Comparison of ENCODE assay signal across 11 cellular contexts in the genomic region with DNA sequence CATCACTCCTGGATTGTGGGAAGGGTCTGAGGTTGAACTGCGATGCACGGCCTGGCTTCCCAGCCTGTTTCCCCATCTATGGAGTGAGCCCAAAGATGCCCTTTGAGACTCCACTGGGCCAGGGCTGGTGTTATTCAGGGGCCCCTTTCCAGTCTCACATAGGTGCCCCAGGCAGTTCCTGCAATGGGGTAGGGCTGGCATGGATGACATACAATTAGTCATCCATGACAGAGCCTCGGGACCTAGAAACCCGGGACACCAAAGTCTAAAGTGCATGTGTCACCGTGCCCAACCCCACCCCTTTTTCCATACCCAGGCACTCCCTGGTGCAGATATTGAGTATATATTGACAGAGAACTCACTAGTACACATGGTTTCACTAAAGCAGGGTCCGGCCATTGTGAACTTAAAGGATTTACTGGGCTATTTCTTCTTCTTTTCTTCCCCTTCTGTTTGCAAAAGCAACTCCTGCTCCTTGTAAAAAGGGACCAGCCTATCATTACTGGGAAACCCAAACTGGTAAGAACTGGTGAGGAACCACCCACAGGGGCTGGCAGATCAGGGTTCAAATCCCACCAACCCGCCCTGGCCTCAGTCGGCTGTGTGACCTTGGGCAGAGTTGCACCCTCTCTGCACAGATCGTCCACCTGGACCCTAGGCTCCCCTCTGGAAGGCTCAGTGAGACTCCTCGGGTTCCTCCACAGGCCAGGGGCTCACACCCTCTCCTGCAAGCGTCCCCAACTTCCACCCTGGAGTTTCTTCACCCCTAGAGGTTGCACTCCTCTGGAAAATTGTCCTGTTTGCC. TPM values are rescaled to one million over a fixed set of nuclear protein-coding genes. Genes with fewer than 3 reads are reported as not detected.
A peak's percentile ranks its signal among the peaks of the same experiment; 100 is the strongest.
DNase-seq lines count a peak whose midpoint lies in the region; ATAC-seq, FAIRE-seq and TF ChIP-seq lines count a peak whose summit lies in the region.
"Had no signal": no experiment of that assay in that cellular context is flagged by ENCODE, and none has a peak within 500 bp of the region (broad histone marks: within the 10 kb centered on the region; RNA-seq: fewer than 3 reads in every experiment).

No MANE protein-coding gene starts in this region.

- no peaks in the 10 kb centered on the region for H3K9me3 ChIP-seq in CD4-positive, alpha-beta T cell (ENCODE audit: control insufficient read depth, low read length)
- no peaks in the 10 kb centered on the region for H3K9me3 ChIP-seq in MG63
- H3K9me3 ChIP-seq in small intestine (ENCODE audit: control insufficient read depth, low read depth): no peaks in the 10 kb centered on the region

- DNase-seq in CD4-positive, alpha-beta T cell: no peak
- DNase-seq in MG63: peak; percentile 71
- DNase-seq in activated naive CD8-positive, alpha-beta T cell treated with anti-CD3 and anti-CD28 coated beads, Interleukin-2, amount 50 U/mL, for 24 hours: peak; percentile 71
- peak; percentile 98 for DNase-seq in small intestine
- no peak for DNase-seq in T-helper 1 cell
- DNase-seq: KBM-7 had no signal

- POLR2A ChIA-PET in CD4-positive, alpha-beta T cell (lab: Charles Lee): interaction anchor here (0.8 to 1.2 kb wide), 3 partner anchors 26 to 62 kb away, joined by 3 read pairs; partner anchors contain the start of genes JAK3 and RPL18A

- no peak for TF ChIP-seq CTCF in CD4-positive, alpha-beta T cell (IDR thresholded peaks at IDR 0.05)

- no peak overlapping the region for H3K4me3 ChIP-seq in MG63
- peak overlapping the region in 1 of 2 donors; percentile 88 for H3K4me3 ChIP-seq in small intestine (ENCODE audit: low read depth in 1 of 2, low read length in 2 of 2)

- FAIRE-seq in small intestine (lab: Jason Lieb, UNC): no peak

- H3K27ac ChIP-seq in CD4-positive, alpha-beta T cell (ENCODE audit: low read depth, low read length): no peak overlapping the region
- peak overlapping the region; percentile 96 to 97 for H3K27ac ChIP-seq in small intestine (ENCODE audit: low read depth in 1 of 2, low read length in 1 of 2)

- H3K4me1 Mint-ChIP-seq in CD4-positive, alpha-beta T cell (ENCODE audit: low read depth): peaks cover 63% of the 10 kb centered on the region
- peaks cover 42% of the 10 kb centered on the region for H3K4me1 Mint-ChIP-seq in activated naive CD8-positive, alpha-beta T cell treated with anti-CD3 and anti-CD28 coated beads, Interleukin-2, amount 50 U/mL, for 24 hours

- H3K27me3 Mint-ChIP-seq in CD4-positive, alpha-beta T cell: no peaks in the 10 kb centered on the region
- peaks cover 15% of the 10 kb centered on the region for H3K27me3 Mint-ChIP-seq in activated naive CD8-positive, alpha-beta T cell treated with anti-CD3 and anti-CD28 coated beads, Interleukin-2, amount 50 U/mL, for 24 hours

- intact Hi-C loops in CD4-positive, alpha-beta T cell (cut with DNase I, micrococcal nuclease): no loop called here

- H3K27me3 ChIP-seq in CD4-positive, alpha-beta T cell (ENCODE audit: control insufficient read depth, insufficient read depth, low read length): no peaks in the 10 kb centered on the region
- peaks cover 21% of the 10 kb centered on the region for H3K27me3 ChIP-seq in MG63
- peaks cover 0 to 3% of the 10 kb centered on the region in 2 donors for H3K27me3 ChIP-seq in small intestine (ENCODE audit: control insufficient read depth in 2 of 2, insufficient read depth in 2 of 2, low read length in 2 of 2)

- H3K36me3 ChIP-seq in MG63 (no peaks in the 10 kb centered on the region), small intestine (ENCODE audit: control insufficient read depth in 2 of 2, insufficient read depth in 2 of 2, low read length in 2 of 2) (peaks cover 0 to 3% of the 10 kb centered on the region in 2 donors)

- CTCF ChIA-PET in CD4-positive, alpha-beta T cell (lab: Charles Lee): interaction anchor here (2.0 kb wide), 1 partner anchor 62 kb away, joined by 9 read pairs; the partner anchor contains the start of gene RPL18A

- H3K9me3 Mint-ChIP-seq in CD4-positive, alpha-beta T cell: no peaks in the 10 kb centered on the region
- H3K9me3 Mint-ChIP-seq in activated naive CD8-positive, alpha-beta T cell treated with anti-CD3 and anti-CD28 coated beads, Interleukin-2, amount 50 U/mL, for 24 hours: no peaks in the 10 kb centered on the region

- peaks cover 0 to 6% of the 10 kb centered on the region in 2 donors for H3K4me1 ChIP-seq in small intestine (ENCODE audit: control insufficient read depth in 2 of 2, insufficient read depth in 1 of 2, low read depth in 1 of 2, low read length in 1 of 2)

- 16 to 47% (median 30%) methylated on average over 11 of the region's 11 CpGs for WGBS in small intestine, 3 donors

- H3K36me3 Mint-ChIP-seq in CD4-positive, alpha-beta T cell (ENCODE audit: low read depth): no peaks in the 10 kb centered on the region
- H3K36me3 Mint-ChIP-seq in activated naive CD8-positive, alpha-beta T cell treated with anti-CD3 and anti-CD28 coated beads, Interleukin-2, amount 50 U/mL, for 24 hours (ENCODE audit: low read depth): no peaks in the 10 kb centered on the region

- peak overlapping the region; percentile 51 for H3K27ac Mint-ChIP-seq in CD4-positive, alpha-beta T cell
- peak overlapping the region; percentile 69 for H3K27ac Mint-ChIP-seq in activated naive CD8-positive, alpha-beta T cell treated with anti-CD3 and anti-CD28 coated beads, Interleukin-2, amount 50 U/mL, for 24 hours

- ATAC-seq in CD4-positive, alpha-beta T cell (ENCODE audit: poor library complexity): no peak
- ATAC-seq in activated naive CD8-positive, alpha-beta T cell treated with anti-CD3 and anti-CD28 coated beads, Interleukin-2, amount 50 U/mL, for 24 hours: peak; percentile 99
- ATAC-seq in HG03442 (IDR thresholded peaks at IDR 0.05; ENCODE audit: unreplicated experiment) (no peak), HG03342 (IDR thresholded peaks at IDR 0.05; ENCODE audit: unreplicated experiment) (no peak), GM21825 (IDR thresholded peaks at IDR 0.05; ENCODE audit: unreplicated experiment) (no peak)

- no peak overlapping the region for H3K4me3 Mint-ChIP-seq in CD4-positive, alpha-beta T cell
- no peak overlapping the region for H3K4me3 Mint-ChIP-seq in activated naive CD8-positive, alpha-beta T cell treated with anti-CD3 and anti-CD28 coated beads, Interleukin-2, amount 50 U/mL, for 24 hours

RNA-seq across cellular contexts. Expression of gene B3GNT3, which starts 2.7 kb away (rescaled TPM):
- total RNA-seq in CD4-positive, alpha-beta T cell: under 1 TPM; 0.39 to 0.52 TPM
- not detected in 2 replicates for total RNA-seq in MG63 (2014; rRNA removed; shearing (Covaris generic); ENCODE audit: low replicate concordance)
- polyA plus RNA-seq in small intestine: 10 to 100 TPM; 32.0 to 45.2 (median 37.3) TPM
- total RNA-seq: cardiac septum, SK-MEL-5 had no signal

RNA-seq across cellular contexts. Expression of gene INSL3, which starts 23.7 kb away (rescaled TPM):
- 1 to 10 TPM; 7.2 to 7.6 TPM for total RNA-seq in CD4-positive, alpha-beta T cell
- not detected in 2 replicates for total RNA-seq in MG63 (2014; rRNA removed; shearing (Covaris generic); ENCODE audit: low replicate concordance)
- polyA plus RNA-seq in small intestine: under 1 TPM in 1 of 3 donors, not detected in 2; 0.13 TPM
- total RNA-seq: cardiac septum, SK-MEL-5 had no signal

RNA-seq across cellular contexts. Expression of gene FCHO1, which starts 46.3 kb away (rescaled TPM):
- total RNA-seq in CD4-positive, alpha-beta T cell: 10 to 100 TPM; 40.7 to 43.1 TPM
- 0.82 TPM in 1 of 2 replicates, not detected in the other for total RNA-seq in MG63 (2014; rRNA removed; shearing (Covaris generic); ENCODE audit: low replicate concordance)
- 1 to 10 TPM; 1.4 to 3.1 (median 2.4) TPM for polyA plus RNA-seq in small intestine

RNA-seq across cellular contexts. Expression of gene JAK3, which starts 50.2 kb away (rescaled TPM):
- total RNA-seq in CD4-positive, alpha-beta T cell: 100 to 1,000 TPM; 120 to 121 TPM
- not detected in 2 replicates for total RNA-seq in MG63 (2014; rRNA removed; shearing (Covaris generic); ENCODE audit: low replicate concordance)
- 1 to 10 TPM in 2 of 3 donors, under 1 TPM in 1; 0.67 to 2.6 (median 2.4) TPM for polyA plus RNA-seq in small intestine

Comparison
In these comparisons a context has a peak if more than half of its experiments do, and no peak if none do; other contexts are left out.
1. DNase-seq: peak in MG63 (single experiment), activated naive CD8-positive, alpha-beta T cell treated with anti-CD3 and anti-CD28 coated beads, Interleukin-2, amount 50 U/mL, for 24 hours (single experiment) and small intestine (single experiment); none in CD4-positive, alpha-beta T cell (0 of 10) and T-helper 1 cell (0 of 5).
2. RNA of gene FCHO1, which starts 46.3 kb away (total RNA-seq): 40.7 to 43.1 TPM in CD4-positive, alpha-beta T cell; 0.82 TPM in MG63; every median in the first group is over 10 times any median in the second.